2 cellular contexts compared by ENCODE assay signal in the genomic region with DNA sequence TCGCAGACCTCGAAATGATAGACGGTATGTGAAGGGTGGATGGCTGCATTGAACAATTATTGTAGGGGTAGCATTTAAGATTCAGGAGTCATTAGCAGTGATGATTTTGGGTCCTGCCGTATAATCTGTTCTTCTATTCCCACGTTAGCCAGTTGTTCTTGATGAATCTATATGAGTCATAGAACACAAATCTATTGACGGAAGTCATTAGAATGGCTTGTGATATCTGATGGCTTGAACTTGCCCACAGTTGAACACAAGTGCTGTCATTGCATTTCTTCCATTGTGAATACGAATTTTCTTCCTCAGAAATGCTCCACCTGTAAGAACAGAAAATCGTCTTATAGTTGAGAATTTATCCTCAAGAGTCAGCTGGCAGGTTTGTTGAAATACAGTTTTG.
TF ChIP-seq lines count a peak whose summit lies in the region.

No MANE protein-coding gene starts in this region.

TF ChIP-seq in H1, 55 proteins besides CTCF, POLR2A, EP300 and RAD21:
- no peak for TF ChIP-seq FOSL1 (IDR thresholded peaks at IDR 0.05; ENCODE audit: insufficient read depth, low read depth, low read length)
- no peak for TF ChIP-seq SAP30 (IDR thresholded peaks at IDR 0.05; ENCODE audit: insufficient read depth, insufficient replicate concordance, low read length)
- TF ChIP-seq CHD1 (IDR thresholded peaks at IDR 0.05; ENCODE audit: low read depth, low read length), result no peak
- TF ChIP-seq, protein P1, sequence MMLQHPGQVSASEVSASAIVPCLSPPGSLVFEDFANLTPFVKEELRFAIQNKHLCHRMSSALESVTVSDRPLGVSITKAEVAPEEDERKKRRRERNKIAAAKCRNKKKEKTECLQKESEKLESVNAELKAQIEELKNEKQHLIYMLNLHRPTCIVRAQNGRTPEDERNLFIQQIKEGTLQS (IDR thresholded peaks at IDR 0.05; ENCODE audit: insufficient read depth, low read depth, low read length), result no peak
- TF ChIP-seq HDAC2 (IDR thresholded peaks at IDR 0.05; ENCODE audit: borderline replicate concordance in 1 of 2, low read depth in 2 of 2, low read length in 2 of 2), result no peak
- no peak; the same call in 1 of the 2 replicates for TF ChIP-seq POLR2AphosphoS5 (IDR thresholded peaks at IDR 0.05; ENCODE audit: low read depth, low read length)
- no peak for TF ChIP-seq JUND (IDR thresholded peaks at IDR 0.05; ENCODE audit: low read length)
- no peak for TF ChIP-seq RXRA (IDR thresholded peaks at IDR 0.05; ENCODE audit: insufficient read depth, low read depth, low read length)
- TF ChIP-seq CREB1 (IDR thresholded peaks at IDR 0.05), result no peak

TF ChIP-seq in neural cell, 6 proteins besides CTCF, POLR2A, EP300 and RAD21:
- TF ChIP-seq SMC3 (conservative IDR thresholded peaks at IDR 0.05; ENCODE audit: poor library complexity), result no peak
- no peak for TF ChIP-seq MXI1 (conservative IDR thresholded peaks at IDR 0.05; ENCODE audit: poor library complexity, severe bottlenecking)
- no peak for TF ChIP-seq EZH2 (IDR thresholded peaks at IDR 0.05; ENCODE audit: borderline replicate concordance, insufficient read depth, low read length, poor library complexity, severe bottlenecking)
- no peak for TF ChIP-seq POLR2AphosphoS5 (IDR thresholded peaks at IDR 0.05)
- no peak for TF ChIP-seq TAF1 (IDR thresholded peaks at IDR 0.05; ENCODE audit: low read depth)
- TF ChIP-seq, protein P2, sequence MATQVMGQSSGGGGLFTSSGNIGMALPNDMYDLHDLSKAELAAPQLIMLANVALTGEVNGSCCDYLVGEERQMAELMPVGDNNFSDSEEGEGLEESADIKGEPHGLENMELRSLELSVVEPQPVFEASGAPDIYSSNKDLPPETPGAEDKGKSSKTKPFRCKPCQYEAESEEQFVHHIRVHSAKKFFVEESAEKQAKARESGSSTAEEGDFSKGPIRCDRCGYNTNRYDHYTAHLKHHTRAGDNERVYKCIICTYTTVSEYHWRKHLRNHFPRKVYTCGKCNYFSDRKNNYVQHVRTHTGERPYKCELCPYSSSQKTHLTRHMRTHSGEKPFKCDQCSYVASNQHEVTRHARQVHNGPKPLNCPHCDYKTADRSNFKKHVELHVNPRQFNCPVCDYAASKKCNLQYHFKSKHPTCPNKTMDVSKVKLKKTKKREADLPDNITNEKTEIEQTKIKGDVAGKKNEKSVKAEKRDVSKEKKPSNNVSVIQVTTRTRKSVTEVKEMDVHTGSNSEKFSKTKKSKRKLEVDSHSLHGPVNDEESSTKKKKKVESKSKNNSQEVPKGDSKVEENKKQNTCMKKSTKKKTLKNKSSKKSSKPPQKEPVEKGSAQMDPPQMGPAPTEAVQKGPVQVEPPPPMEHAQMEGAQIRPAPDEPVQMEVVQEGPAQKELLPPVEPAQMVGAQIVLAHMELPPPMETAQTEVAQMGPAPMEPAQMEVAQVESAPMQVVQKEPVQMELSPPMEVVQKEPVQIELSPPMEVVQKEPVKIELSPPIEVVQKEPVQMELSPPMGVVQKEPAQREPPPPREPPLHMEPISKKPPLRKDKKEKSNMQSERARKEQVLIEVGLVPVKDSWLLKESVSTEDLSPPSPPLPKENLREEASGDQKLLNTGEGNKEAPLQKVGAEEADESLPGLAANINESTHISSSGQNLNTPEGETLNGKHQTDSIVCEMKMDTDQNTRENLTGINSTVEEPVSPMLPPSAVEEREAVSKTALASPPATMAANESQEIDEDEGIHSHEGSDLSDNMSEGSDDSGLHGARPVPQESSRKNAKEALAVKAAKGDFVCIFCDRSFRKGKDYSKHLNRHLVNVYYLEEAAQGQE (IDR thresholded peaks at IDR 0.05; ENCODE audit: borderline replicate concordance), result no peak
